Comparison of ENCODE assay signal across 1 cellular context in the genomic region with DNA sequence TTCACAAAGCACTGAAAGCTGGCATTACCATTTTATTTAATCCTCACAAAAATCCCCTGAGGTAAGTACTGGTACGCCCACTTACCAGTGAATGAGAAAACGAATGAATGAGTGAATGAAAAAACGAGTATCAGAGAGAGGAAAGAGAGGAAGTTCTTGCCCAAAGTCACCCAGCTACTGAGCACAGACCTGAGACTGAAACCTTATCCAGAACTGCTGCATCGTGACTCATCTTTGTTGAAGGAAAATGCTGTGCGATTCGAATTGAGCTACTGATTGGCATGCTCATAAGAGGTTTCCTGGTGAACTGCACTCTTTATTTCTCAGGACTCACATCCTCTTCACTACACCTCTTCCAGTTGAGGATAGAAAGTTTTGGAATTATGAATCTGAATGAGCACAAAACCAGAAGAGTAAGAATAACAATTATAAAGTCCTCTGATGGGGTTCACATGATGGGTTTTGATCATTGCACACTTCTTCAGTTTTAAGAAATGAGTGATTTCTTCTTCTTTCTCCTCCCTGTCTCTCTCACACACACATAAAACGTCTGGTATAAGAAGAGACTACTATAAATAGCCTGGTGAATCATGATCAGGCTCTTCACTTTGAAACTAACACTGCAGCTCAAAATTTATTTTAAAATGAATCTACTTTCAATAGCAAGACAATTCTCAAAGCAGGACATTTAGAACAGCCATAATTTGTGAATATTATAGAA.
TF ChIP-seq lines count a peak whose summit lies in the region.

No MANE protein-coding gene starts in this region.

TF ChIP-seq in GM12878, 131 proteins besides CTCF, POLR2A, EP300 and RAD21 (continued from another document and continues in another):
- TF ChIP-seq, protein P1, sequence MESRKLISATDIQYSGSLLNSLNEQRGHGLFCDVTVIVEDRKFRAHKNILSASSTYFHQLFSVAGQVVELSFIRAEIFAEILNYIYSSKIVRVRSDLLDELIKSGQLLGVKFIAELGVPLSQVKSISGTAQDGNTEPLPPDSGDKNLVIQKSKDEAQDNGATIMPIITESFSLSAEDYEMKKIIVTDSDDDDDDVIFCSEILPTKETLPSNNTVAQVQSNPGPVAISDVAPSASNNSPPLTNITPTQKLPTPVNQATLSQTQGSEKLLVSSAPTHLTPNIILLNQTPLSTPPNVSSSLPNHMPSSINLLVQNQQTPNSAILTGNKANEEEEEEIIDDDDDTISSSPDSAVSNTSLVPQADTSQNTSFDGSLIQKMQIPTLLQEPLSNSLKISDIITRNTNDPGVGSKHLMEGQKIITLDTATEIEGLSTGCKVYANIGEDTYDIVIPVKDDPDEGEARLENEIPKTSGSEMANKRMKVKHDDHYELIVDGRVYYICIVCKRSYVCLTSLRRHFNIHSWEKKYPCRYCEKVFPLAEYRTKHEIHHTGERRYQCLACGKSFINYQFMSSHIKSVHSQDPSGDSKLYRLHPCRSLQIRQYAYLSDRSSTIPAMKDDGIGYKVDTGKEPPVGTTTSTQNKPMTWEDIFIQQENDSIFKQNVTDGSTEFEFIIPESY (IDR thresholded peaks at IDR 0.05) = no peak
- no peak for TF ChIP-seq NR2F1 (conservative IDR thresholded peaks at IDR 0.05)
- TF ChIP-seq RB1 (IDR thresholded peaks at IDR 0.05; ENCODE audit: borderline replicate concordance) = no peak
- TF ChIP-seq, protein P2, sequence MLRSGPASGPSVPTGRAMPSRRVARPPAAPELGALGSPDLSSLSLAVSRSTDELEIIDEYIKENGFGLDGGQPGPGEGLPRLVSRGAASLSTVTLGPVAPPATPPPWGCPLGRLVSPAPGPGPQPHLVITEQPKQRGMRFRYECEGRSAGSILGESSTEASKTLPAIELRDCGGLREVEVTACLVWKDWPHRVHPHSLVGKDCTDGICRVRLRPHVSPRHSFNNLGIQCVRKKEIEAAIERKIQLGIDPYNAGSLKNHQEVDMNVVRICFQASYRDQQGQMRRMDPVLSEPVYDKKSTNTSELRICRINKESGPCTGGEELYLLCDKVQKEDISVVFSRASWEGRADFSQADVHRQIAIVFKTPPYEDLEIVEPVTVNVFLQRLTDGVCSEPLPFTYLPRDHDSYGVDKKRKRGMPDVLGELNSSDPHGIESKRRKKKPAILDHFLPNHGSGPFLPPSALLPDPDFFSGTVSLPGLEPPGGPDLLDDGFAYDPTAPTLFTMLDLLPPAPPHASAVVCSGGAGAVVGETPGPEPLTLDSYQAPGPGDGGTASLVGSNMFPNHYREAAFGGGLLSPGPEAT (IDR thresholded peaks at IDR 0.05; ENCODE audit: low read depth) = no peak
- TF ChIP-seq GATAD2B (conservative IDR thresholded peaks at IDR 0.05; ENCODE audit: low read depth) = peak; percentile 17; the same call in 1 of the 2 replicates
- TF ChIP-seq MYB (IDR thresholded peaks at IDR 0.05; ENCODE audit: borderline replicate concordance, low read depth, low read length) = no peak
- peak; percentile 36; the same call in 1 of the 2 replicates for TF ChIP-seq MTA2 (IDR thresholded peaks at IDR 0.05; ENCODE audit: low read depth)
- TF ChIP-seq BACH1 (IDR thresholded peaks at IDR 0.05; ENCODE audit: borderline replicate concordance) = no peak
- TF ChIP-seq KAT2A (conservative IDR thresholded peaks at IDR 0.05; ENCODE audit: control insufficient read depth, low read depth, low read length) = no peak
- TF ChIP-seq NFYA (IDR thresholded peaks at IDR 0.05; ENCODE audit: borderline replicate concordance, low read depth, low read length) = no peak
- no peak for TF ChIP-seq SMAD5 (IDR thresholded peaks at IDR 0.05; ENCODE audit: low read depth)
- TF ChIP-seq, protein P3, sequence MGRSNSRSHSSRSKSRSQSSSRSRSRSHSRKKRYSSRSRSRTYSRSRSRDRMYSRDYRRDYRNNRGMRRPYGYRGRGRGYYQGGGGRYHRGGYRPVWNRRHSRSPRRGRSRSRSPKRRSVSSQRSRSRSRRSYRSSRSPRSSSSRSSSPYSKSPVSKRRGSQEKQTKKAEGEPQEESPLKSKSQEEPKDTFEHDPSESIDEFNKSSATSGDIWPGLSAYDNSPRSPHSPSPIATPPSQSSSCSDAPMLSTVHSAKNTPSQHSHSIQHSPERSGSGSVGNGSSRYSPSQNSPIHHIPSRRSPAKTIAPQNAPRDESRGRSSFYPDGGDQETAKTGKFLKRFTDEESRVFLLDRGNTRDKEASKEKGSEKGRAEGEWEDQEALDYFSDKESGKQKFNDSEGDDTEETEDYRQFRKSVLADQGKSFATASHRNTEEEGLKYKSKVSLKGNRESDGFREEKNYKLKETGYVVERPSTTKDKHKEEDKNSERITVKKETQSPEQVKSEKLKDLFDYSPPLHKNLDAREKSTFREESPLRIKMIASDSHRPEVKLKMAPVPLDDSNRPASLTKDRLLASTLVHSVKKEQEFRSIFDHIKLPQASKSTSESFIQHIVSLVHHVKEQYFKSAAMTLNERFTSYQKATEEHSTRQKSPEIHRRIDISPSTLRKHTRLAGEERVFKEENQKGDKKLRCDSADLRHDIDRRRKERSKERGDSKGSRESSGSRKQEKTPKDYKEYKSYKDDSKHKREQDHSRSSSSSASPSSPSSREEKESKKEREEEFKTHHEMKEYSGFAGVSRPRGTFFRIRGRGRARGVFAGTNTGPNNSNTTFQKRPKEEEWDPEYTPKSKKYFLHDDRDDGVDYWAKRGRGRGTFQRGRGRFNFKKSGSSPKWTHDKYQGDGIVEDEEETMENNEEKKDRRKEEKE (IDR thresholded peaks at IDR 0.05) = no peak
- no peak for TF ChIP-seq ZZZ3 (IDR thresholded peaks at IDR 0.05; ENCODE audit: control insufficient read depth, insufficient read length, low read depth)
- no peak for TF ChIP-seq SMAD1 (IDR thresholded peaks at IDR 0.05; ENCODE audit: low read depth, partially characterized antibody)
- peak; percentile 49; the same call in 1 of the 2 replicates for TF ChIP-seq PML (IDR thresholded peaks at IDR 0.05; ENCODE audit: low read length)
- no peak for TF ChIP-seq EGR1 (IDR thresholded peaks at IDR 0.05; ENCODE audit: borderline replicate concordance in 1 of 2, low read depth in 2 of 2, low read length in 2 of 2)
- no peak for TF ChIP-seq TCF7 (IDR thresholded peaks at IDR 0.05; ENCODE audit: borderline replicate concordance)
- TF ChIP-seq DPF2 (IDR thresholded peaks at IDR 0.05) = no peak; the same call in 1 of the 2 replicates
- no peak for TF ChIP-seq MYC (IDR thresholded peaks at IDR 0.05; ENCODE audit: insufficient read depth, insufficient read length, insufficient replicate concordance, low read length, severe bottlenecking)
- TF ChIP-seq HCFC1 (IDR thresholded peaks at IDR 0.05; ENCODE audit: low read length) = no peak
- TF ChIP-seq POLR2AphosphoS2 (IDR thresholded peaks at IDR 0.05; ENCODE audit: low read depth, low read length) = no peak
- TF ChIP-seq, protein P4, sequence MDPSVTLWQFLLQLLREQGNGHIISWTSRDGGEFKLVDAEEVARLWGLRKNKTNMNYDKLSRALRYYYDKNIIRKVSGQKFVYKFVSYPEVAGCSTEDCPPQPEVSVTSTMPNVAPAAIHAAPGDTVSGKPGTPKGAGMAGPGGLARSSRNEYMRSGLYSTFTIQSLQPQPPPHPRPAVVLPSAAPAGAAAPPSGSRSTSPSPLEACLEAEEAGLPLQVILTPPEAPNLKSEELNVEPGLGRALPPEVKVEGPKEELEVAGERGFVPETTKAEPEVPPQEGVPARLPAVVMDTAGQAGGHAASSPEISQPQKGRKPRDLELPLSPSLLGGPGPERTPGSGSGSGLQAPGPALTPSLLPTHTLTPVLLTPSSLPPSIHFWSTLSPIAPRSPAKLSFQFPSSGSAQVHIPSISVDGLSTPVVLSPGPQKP (IDR thresholded peaks at IDR 0.05; ENCODE audit: low read depth, low read length) = no peak
- TF ChIP-seq MXI1 (IDR thresholded peaks at IDR 0.05; ENCODE audit: low read depth, low read length) = no peak
- 0 out of 3 replicates have a peak, but pooled peaks have one; percentile 37 for TF ChIP-seq POU2F2 (IDR thresholded peaks at IDR 0.05; ENCODE audit: borderline replicate concordance, low read depth, low read length)
- TF ChIP-seq SREBF2 (IDR thresholded peaks at IDR 0.05; ENCODE audit: low read length) = no peak
- 0 out of 2 replicates have a peak, but pooled peaks have one; percentile 32 for TF ChIP-seq ATF7 (IDR thresholded peaks at IDR 0.05; ENCODE audit: low read depth)
- peak; percentile 49 for TF ChIP-seq JUNB (IDR thresholded peaks at IDR 0.05)
- TF ChIP-seq ZNF384 (IDR thresholded peaks at IDR 0.05; ENCODE audit: borderline replicate concordance, low read depth, low read length) = no peak
- TF ChIP-seq, protein P5, sequence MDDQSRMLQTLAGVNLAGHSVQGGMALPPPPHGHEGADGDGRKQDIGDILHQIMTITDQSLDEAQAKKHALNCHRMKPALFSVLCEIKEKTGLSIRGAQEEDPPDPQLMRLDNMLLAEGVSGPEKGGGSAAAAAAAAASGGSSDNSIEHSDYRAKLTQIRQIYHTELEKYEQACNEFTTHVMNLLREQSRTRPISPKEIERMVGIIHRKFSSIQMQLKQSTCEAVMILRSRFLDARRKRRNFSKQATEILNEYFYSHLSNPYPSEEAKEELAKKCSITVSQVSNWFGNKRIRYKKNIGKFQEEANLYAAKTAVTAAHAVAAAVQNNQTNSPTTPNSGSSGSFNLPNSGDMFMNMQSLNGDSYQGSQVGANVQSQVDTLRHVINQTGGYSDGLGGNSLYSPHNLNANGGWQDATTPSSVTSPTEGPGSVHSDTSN (IDR thresholded peaks at IDR 0.05; ENCODE audit: insufficient replicate concordance, low read depth, low read length) = peak; percentile 30
- no peak for TF ChIP-seq CHD1 (IDR thresholded peaks at IDR 0.05; ENCODE audit: low read depth, low read length)
- TF ChIP-seq, protein P6, sequence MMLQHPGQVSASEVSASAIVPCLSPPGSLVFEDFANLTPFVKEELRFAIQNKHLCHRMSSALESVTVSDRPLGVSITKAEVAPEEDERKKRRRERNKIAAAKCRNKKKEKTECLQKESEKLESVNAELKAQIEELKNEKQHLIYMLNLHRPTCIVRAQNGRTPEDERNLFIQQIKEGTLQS (IDR thresholded peaks at IDR 0.05; ENCODE audit: borderline replicate concordance, extremely low read depth, low read depth, low read length) = no peak
- TF ChIP-seq FOXK2 (IDR thresholded peaks at IDR 0.05) = no peak
- no peak for TF ChIP-seq NRF1 (conservative IDR thresholded peaks at IDR 0.05; ENCODE audit: low read depth, low read length)
- TF ChIP-seq, protein P7, sequence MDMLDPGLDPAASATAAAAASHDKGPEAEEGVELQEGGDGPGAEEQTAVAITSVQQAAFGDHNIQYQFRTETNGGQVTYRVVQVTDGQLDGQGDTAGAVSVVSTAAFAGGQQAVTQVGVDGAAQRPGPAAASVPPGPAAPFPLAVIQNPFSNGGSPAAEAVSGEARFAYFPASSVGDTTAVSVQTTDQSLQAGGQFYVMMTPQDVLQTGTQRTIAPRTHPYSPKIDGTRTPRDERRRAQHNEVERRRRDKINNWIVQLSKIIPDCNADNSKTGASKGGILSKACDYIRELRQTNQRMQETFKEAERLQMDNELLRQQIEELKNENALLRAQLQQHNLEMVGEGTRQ (IDR thresholded peaks at IDR 0.05; ENCODE audit: borderline replicate concordance, low read depth, low read length) = no peak
- TF ChIP-seq BCL11A (IDR thresholded peaks at IDR 0.05; ENCODE audit: low read depth, low read length) = no peak
- no peak for TF ChIP-seq SUPT20H (IDR thresholded peaks at IDR 0.05; ENCODE audit: borderline replicate concordance, control insufficient read depth, low read depth, low read length)
- TF ChIP-seq, protein P8, sequence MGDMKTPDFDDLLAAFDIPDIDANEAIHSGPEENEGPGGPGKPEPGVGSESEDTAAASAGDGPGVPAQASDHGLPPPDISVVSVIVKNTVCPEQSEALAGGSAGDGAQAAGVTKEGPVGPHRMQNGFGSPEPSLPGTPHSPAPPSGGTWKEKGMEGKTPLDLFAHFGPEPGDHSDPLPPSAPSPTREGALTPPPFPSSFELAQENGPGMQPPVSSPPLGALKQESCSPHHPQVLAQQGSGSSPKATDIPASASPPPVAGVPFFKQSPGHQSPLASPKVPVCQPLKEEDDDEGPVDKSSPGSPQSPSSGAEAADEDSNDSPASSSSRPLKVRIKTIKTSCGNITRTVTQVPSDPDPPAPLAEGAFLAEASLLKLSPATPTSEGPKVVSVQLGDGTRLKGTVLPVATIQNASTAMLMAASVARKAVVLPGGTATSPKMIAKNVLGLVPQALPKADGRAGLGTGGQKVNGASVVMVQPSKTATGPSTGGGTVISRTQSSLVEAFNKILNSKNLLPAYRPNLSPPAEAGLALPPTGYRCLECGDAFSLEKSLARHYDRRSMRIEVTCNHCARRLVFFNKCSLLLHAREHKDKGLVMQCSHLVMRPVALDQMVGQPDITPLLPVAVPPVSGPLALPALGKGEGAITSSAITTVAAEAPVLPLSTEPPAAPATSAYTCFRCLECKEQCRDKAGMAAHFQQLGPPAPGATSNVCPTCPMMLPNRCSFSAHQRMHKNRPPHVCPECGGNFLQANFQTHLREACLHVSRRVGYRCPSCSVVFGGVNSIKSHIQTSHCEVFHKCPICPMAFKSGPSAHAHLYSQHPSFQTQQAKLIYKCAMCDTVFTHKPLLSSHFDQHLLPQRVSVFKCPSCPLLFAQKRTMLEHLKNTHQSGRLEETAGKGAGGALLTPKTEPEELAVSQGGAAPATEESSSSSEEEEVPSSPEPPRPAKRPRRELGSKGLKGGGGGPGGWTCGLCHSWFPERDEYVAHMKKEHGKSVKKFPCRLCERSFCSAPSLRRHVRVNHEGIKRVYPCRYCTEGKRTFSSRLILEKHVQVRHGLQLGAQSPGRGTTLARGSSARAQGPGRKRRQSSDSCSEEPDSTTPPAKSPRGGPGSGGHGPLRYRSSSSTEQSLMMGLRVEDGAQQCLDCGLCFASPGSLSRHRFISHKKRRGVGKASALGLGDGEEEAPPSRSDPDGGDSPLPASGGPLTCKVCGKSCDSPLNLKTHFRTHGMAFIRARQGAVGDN (IDR thresholded peaks at IDR 0.05) = peak; percentile 34; the same call in 1 of the 2 replicates
- no peak for TF ChIP-seq TBL1XR1 (IDR thresholded peaks at IDR 0.05; ENCODE audit: low read depth, low read length)
- no peak for TF ChIP-seq FOS (IDR thresholded peaks at IDR 0.05; ENCODE audit: borderline replicate concordance, extremely low read depth, insufficient read length)
- TF ChIP-seq SIX5 (IDR thresholded peaks at IDR 0.05; ENCODE audit: low read depth, low read length, severe bottlenecking) = no peak
- peak; percentile 51 for TF ChIP-seq IKZF1 (conservative IDR thresholded peaks at IDR 0.05)
- no peak for TF ChIP-seq ZSCAN29 (IDR thresholded peaks at IDR 0.05)
- 0 out of 2 replicates have a peak, but pooled peaks have one; percentile 29 for TF ChIP-seq ASH2L (IDR thresholded peaks at IDR 0.05; ENCODE audit: borderline replicate concordance, low read depth)
- no peak for TF ChIP-seq RBBP5 (conservative IDR thresholded peaks at IDR 0.05)
- peak; percentile 47; the same call in 1 of the 2 replicates for TF ChIP-seq IRF4 (IDR thresholded peaks at IDR 0.05; ENCODE audit: low read depth, low read length)
- no peak for TF ChIP-seq JUND (IDR thresholded peaks at IDR 0.05; ENCODE audit: low read depth, low read length)
- TF ChIP-seq SUZ12 (IDR thresholded peaks at IDR 0.05; ENCODE audit: unreplicated experiment) = no peak
- TF ChIP-seq ETV6 (conservative IDR thresholded peaks at IDR 0.05 in 1 of 2, IDR thresholded peaks at IDR 0.05 in 1 of 2; ENCODE audit: borderline replicate concordance in 1 of 2, low read depth in 1 of 2) = peak in 1 of 2 experiments; percentile 35; a peak in 1 of 4 replicates
- TF ChIP-seq ZNF207 (IDR thresholded peaks at IDR 0.05; ENCODE audit: borderline replicate concordance) = no peak
